9 cellular contexts compared by ENCODE assay signal in the genomic region with DNA sequence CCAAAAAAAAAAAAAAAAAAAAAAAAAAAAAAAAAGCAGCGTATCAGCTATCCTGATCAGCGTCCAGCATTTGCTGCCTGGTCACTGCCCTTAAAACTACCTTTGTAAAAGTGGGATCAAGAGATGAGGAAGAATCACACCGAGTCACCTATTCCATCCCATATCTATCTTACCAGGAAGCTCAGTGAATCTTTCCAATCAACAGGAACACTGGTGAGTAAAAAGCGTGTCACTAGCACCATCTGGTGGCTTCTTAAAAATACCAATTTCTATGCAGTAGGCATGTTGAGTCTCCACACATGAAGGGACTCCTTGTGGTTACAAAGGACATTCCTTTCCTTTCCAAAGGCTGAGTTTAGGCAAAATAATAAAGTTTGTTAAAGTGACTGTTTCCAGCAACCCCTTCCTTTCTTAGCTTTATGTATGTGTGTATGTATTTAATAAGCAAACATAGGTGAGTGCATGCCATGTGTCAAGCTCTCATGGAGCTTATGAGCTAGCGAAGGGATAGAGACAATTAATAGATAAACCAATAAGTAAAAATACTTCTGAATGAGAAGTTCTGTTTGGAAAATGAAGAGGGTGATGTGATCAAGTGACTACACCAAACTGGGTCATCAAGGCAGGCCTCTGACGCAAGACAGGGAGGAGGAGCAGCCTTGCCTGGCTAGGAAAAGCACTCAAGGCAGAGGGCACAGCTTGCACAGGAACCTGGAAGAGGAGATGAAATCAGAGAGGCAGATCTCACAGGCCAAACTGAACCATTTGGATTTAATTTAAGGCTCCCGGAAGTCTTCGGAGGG. TPM values are rescaled to one million over a fixed set of nuclear protein-coding genes. Genes with fewer than 3 reads are reported as not detected.
DNase-seq lines count a peak whose midpoint lies in the region; ATAC-seq and TF ChIP-seq lines count a peak whose summit lies in the region.
"Had no signal": no experiment of that assay in that cellular context is flagged by ENCODE, and none has a peak within 500 bp of the region (broad histone marks: within the 10 kb centered on the region; RNA-seq: fewer than 3 reads in every experiment).

No MANE protein-coding gene starts in this region.

- no peak overlapping the region for H3K4me3 ChIP-seq in mucosa of descending colon
- H3K4me3 ChIP-seq: BLaER1 treated with 17β-estradiol and CSF1 and Interleukin-3, amounts not matched to agents 10 nM and 100 nM had no signal

- TF ChIP-seq CTCF in mucosa of descending colon (IDR thresholded peaks at IDR 0.05): peak; percentile 46

- intact Hi-C loops in mucosa of descending colon (cut with DNase I, micrococcal nuclease): loop anchor here in 1 of 2 donors (2.0 kb wide), 1 partner anchor 72 kb away; no protein-coding TSS in a partner anchor

- H3K36me3 ChIP-seq in mucosa of descending colon (ENCODE audit: low read depth): no peaks in the 10 kb centered on the region
- H3K36me3 ChIP-seq: BLaER1 treated with 17β-estradiol and CSF1 and Interleukin-3, amounts not matched to agents 10 nM and 100 nM had no signal

- in situ Hi-C loops in SK-MEL-5 (cut with HindIII; ENCODE audit: low pct_unique_long_range_greater_than_20kb, low sequenced_read_pairs): no loop called here

- H3K4me1 ChIP-seq in mucosa of descending colon (ENCODE audit: low read depth): no peaks in the 10 kb centered on the region

- no peaks in the 10 kb centered on the region for H3K9me3 ChIP-seq in mucosa of descending colon
- H3K9me3 ChIP-seq: BLaER1 treated with 17β-estradiol and CSF1 and Interleukin-3, amounts not matched to agents 10 nM and 100 nM had no signal

- ATAC-seq in esophagus mucosa: peak; percentile 72
- peak; percentile 88 for ATAC-seq in mucosa of descending colon
- ATAC-seq in HG03439 (IDR thresholded peaks at IDR 0.05; ENCODE audit: unreplicated experiment): no peak

- DNase-seq in NCI-H524 (lab: John Stamatoyannopoulos, UW) (peak; percentile 31 to 83), NCI-H524 treated with DMSO at 0.1 percent for 48 hours (lab: John Stamatoyannopoulos, UW) (no peak), H4 (ENCODE audit: low spot score) (peak; percentile 69), NCI-H1048 (lab: John Stamatoyannopoulos, UW) (peak; percentile 33), SK-MEL-5 (ENCODE audit: low read depth, low spot score) (peak; percentile 82), mucosa of descending colon (peak in 1 of 3 donors; percentile 70)

RNA-seq across cellular contexts. Expression of gene TP53AIP1, which starts 13.9 kb away (rescaled TPM):
- not detected in 2 replicates for total RNA-seq in H4 (2014; rRNA removed; shearing (Covaris generic))
- 0.13 TPM in 1 of 2 replicates, not detected in the other for total RNA-seq in SK-MEL-5 (2014; rRNA removed; shearing (Covaris generic))
- not detected in 2 replicates for polyA plus RNA-seq in SK-MEL-5 (2015; cell fraction: cytosol; rRNA removed)
- not detected in 2 replicates for polyA plus RNA-seq in SK-MEL-5 (2015; cell fraction: nucleus; rRNA removed)
- 22.2 TPM for total RNA-seq in esophagus mucosa
- under 1 TPM; 0.25 to 0.55 (median 0.36) TPM for total RNA-seq in mucosa of descending colon

Comparison
In these comparisons a context has a peak if more than half of its experiments do, and no peak if none do; other contexts are left out.
1. RNA of gene TP53AIP1, which starts 13.9 kb away (total RNA-seq): 22.2 TPM in esophagus mucosa (single experiment); 0.25 to 0.55 TPM in mucosa of descending colon, 0.13 TPM in SK-MEL-5 and not detected in H4; every median in the first group is over 10 times any median in the second.